In the genomic region with DNA sequence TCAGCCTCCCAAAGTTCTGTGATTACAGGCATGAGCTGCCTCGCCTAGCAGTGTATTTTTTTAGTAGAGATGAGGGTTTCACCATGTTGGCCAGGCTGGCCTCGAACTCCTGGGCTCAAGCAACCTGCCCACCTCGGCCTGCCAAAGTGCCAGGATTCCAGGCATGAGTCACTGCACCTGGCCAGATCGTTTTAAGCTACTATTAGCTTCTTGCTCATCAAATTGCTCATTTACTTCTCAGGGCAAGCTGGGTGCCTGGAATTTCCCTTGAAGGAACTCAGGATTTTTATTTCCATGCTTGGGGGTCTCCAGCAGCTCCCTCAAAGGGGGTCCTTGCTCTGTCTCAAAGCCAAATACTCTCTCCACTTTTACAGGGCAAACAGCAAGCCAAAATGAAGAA, we compare ENCODE assay signal across 20 cellular contexts.
"Had no signal": no experiment of that assay in that cellular context is flagged by ENCODE, and none has a peak within 500 bp of the region (broad histone marks: within the 10 kb centered on the region; RNA-seq: fewer than 3 reads in every experiment).

No MANE protein-coding gene starts in this region.

- H3K36me3 Mint-ChIP-seq: activated CD4-positive, alpha-beta memory T cell treated with anti-CD3 and anti-CD28 coated beads for 36 hours; activated naive CD4-positive, alpha-beta T cell treated with anti-CD3 and anti-CD28 coated beads, Interleukin-2, amount 10 ng/mL, durations not matched to agents 7 days and 5 days; immature natural killer cell; naive thymus-derived CD8-positive, alpha-beta T cell; stimulated activated effector memory CD8-positive, alpha-beta T cell treated with anti-CD3 and anti-CD28 coated beads, Interleukin-12 subunit alpha, Interleukin-12 subunit beta, amount 100 ng/mL, for 72 hours had no signal

- H3K4me1 ChIP-seq: colonic mucosa, left lung, prostate gland, right lobe of liver, tibial artery, vagina had no signal

- H3K4me1 Mint-ChIP-seq: activated CD8-positive, alpha-beta memory T cell treated with anti-CD3 and anti-CD28 coated beads, Interleukin-2, amount 10 ng/mL, durations not matched to agents 7 days and 5 days; activated naive CD4-positive, alpha-beta T cell treated with anti-CD3 and anti-CD28 coated beads, Interleukin-2, amount 10 ng/mL, durations not matched to agents 7 days and 5 days; immature natural killer cell; naive thymus-derived CD8-positive, alpha-beta T cell; stimulated activated effector memory CD8-positive, alpha-beta T cell treated with anti-CD3 and anti-CD28 coated beads, Interleukin-12 subunit alpha, Interleukin-12 subunit beta, amount 100 ng/mL, for 72 hours; T-helper 17 cell had no signal

- H3K4me3 ChIP-seq: colonic mucosa, left lung, prostate gland, right lobe of liver, tibial artery, vagina had no signal

- FAIRE-seq: endothelial cell of umbilical vein had no signal

- H3K36me3 ChIP-seq: colonic mucosa, left lung, prostate gland, right lobe of liver, tibial artery, vagina, WERI-Rb-1 had no signal

- H3K27ac ChIP-seq: colonic mucosa, left lung, prostate gland, right lobe of liver, tibial artery, vagina, WERI-Rb-1 had no signal

- H3K4me3 Mint-ChIP-seq: activated CD4-positive, alpha-beta memory T cell treated with anti-CD3 and anti-CD28 coated beads for 36 hours; activated CD8-positive, alpha-beta memory T cell treated with anti-CD3 and anti-CD28 coated beads, Interleukin-2, amount 10 ng/mL, durations not matched to agents 7 days and 5 days; activated naive CD4-positive, alpha-beta T cell treated with anti-CD3 and anti-CD28 coated beads, Interleukin-2, amount 10 ng/mL, durations not matched to agents 7 days and 5 days; activated T-cell treated with anti-CD3 and anti-CD28 coated beads, Interleukin-2, amount 50 U/mL, for 24 hours; immature natural killer cell; naive thymus-derived CD8-positive, alpha-beta T cell; stimulated activated effector memory CD8-positive, alpha-beta T cell treated with anti-CD3 and anti-CD28 coated beads, Interleukin-12 subunit alpha, Interleukin-12 subunit beta, amount 100 ng/mL, for 72 hours; T-helper 17 cell had no signal

- H3K9me3 Mint-ChIP-seq: stimulated activated effector memory CD8-positive, alpha-beta T cell treated with anti-CD3 and anti-CD28 coated beads, Interleukin-12 subunit alpha, Interleukin-12 subunit beta, amount 100 ng/mL, for 72 hours had no signal

- H3K9me3 ChIP-seq: colonic mucosa, prostate gland, right lobe of liver, tibial artery, vagina had no signal

- H3K27ac Mint-ChIP-seq: activated CD4-positive, alpha-beta memory T cell treated with anti-CD3 and anti-CD28 coated beads for 36 hours; activated CD8-positive, alpha-beta memory T cell treated with anti-CD3 and anti-CD28 coated beads, Interleukin-2, amount 10 ng/mL, durations not matched to agents 7 days and 5 days; activated naive CD4-positive, alpha-beta T cell treated with anti-CD3 and anti-CD28 coated beads, Interleukin-2, amount 10 ng/mL, durations not matched to agents 7 days and 5 days; activated T-cell treated with anti-CD3 and anti-CD28 coated beads, Interleukin-2, amount 50 U/mL, for 24 hours; immature natural killer cell; naive thymus-derived CD8-positive, alpha-beta T cell; stimulated activated effector memory CD8-positive, alpha-beta T cell treated with anti-CD3 and anti-CD28 coated beads, Interleukin-12 subunit alpha, Interleukin-12 subunit beta, amount 100 ng/mL, for 72 hours; T-helper 17 cell had no signal

- H3K27me3 ChIP-seq: colonic mucosa, left lung, right lobe of liver, tibial artery, vagina had no signal

- H3K27me3 Mint-ChIP-seq: activated CD4-positive, alpha-beta memory T cell treated with anti-CD3 and anti-CD28 coated beads for 36 hours; activated CD8-positive, alpha-beta memory T cell treated with anti-CD3 and anti-CD28 coated beads, Interleukin-2, amount 10 ng/mL, durations not matched to agents 7 days and 5 days; activated naive CD4-positive, alpha-beta T cell treated with anti-CD3 and anti-CD28 coated beads, Interleukin-2, amount 10 ng/mL, durations not matched to agents 7 days and 5 days; activated T-cell treated with anti-CD3 and anti-CD28 coated beads, Interleukin-2, amount 50 U/mL, for 24 hours; naive thymus-derived CD8-positive, alpha-beta T cell; T-helper 17 cell had no signal

- DNase-seq: activated CD4-positive, alpha-beta memory T cell treated with anti-CD3 and anti-CD28 coated beads for 36 hours; activated CD8-positive, alpha-beta memory T cell treated with anti-CD3 and anti-CD28 coated beads, Interleukin-2, amount 10 ng/mL, durations not matched to agents 7 days and 5 days; activated naive CD4-positive, alpha-beta T cell treated with anti-CD3 and anti-CD28 coated beads, Interleukin-2, amount 10 ng/mL, durations not matched to agents 7 days and 5 days; activated T-cell treated with anti-CD3 and anti-CD28 coated beads, Interleukin-2, amount 50 U/mL, for 24 hours; caudate nucleus; colonic mucosa; head of caudate nucleus; immature natural killer cell; left lung; naive thymus-derived CD8-positive, alpha-beta T cell; nucleus accumbens; right lobe of liver; stimulated activated CD4-positive, alpha-beta T cell treated with anti-CD3 and anti-CD28 coated beads, Interleukin-2, amount 100 ng/mL, for 24 hours; T-helper 17 cell; tibial artery; WERI-Rb-1 had no signal

- ATAC-seq: activated CD8-positive, alpha-beta memory T cell treated with anti-CD3 and anti-CD28 coated beads, Interleukin-2, amount 10 ng/mL, durations not matched to agents 7 days and 5 days; naive thymus-derived CD8-positive, alpha-beta T cell; right lobe of liver; stimulated activated effector memory CD8-positive, alpha-beta T cell treated with anti-CD3 and anti-CD28 coated beads, Interleukin-12 subunit alpha, Interleukin-12 subunit beta, amount 100 ng/mL, for 72 hours; T-helper 17 cell had no signal
